Comparison of ENCODE assay signal across 21 cellular contexts in genomic region chr5:167755420-167755819, GRCh38.
A peak's percentile ranks its signal among the peaks of the same experiment; 100 is the strongest.
DNase-seq lines count a peak whose midpoint lies in the region; TF ChIP-seq lines count a peak whose summit lies in the region.
"Had no signal": no experiment of that assay in that cellular context is flagged by ENCODE, and none has a peak within 500 bp of the region (broad histone marks: within the 10 kb centered on the region; RNA-seq: fewer than 3 reads in every experiment).

No MANE protein-coding gene starts in this region.

- no peak for TF ChIP-seq CTCF in AG04449 (IDR thresholded peaks at IDR 0.05; ENCODE audit: insufficient read depth, low read length, missing control alignments)
- no peak for TF ChIP-seq CTCF in epithelial cell of esophagus (IDR thresholded peaks at IDR 0.05; ENCODE audit: insufficient read depth, low read depth, low read length, missing control alignments)
- no peak for TF ChIP-seq CTCF in osteocyte (IDR thresholded peaks at IDR 0.05)

- H3K36me3 Mint-ChIP-seq in osteocyte (ENCODE audit: unreplicated experiment), result no peaks in the 10 kb centered on the region
- H3K36me3 Mint-ChIP-seq: CD8-positive, alpha-beta memory T cell had no signal

- CTCF ChIA-PET in AG04449 (lab: Yijun Ruan, JAX), result interaction anchor here (1.0 to 1.9 kb wide), 2 partner anchors 9 to 12 kb away, joined by 3 to 4 read pairs; no protein-coding TSS in a partner anchor

- POLR2A ChIA-PET in AG04449 (lab: Yijun Ruan, JAX), result interaction anchor here (1.0 kb wide), 1 partner anchor 250 kb away, joined by 3 read pairs; no protein-coding TSS in a partner anchor

- peak overlapping the region; percentile 60 for H3K4me3 Mint-ChIP-seq in osteocyte (ENCODE audit: unreplicated experiment)
- H3K4me3 Mint-ChIP-seq: B cell; CD8-positive, alpha-beta memory T cell had no signal

- H3K4me1 Mint-ChIP-seq in osteocyte (ENCODE audit: unreplicated experiment), result peaks cover 57% of the 10 kb centered on the region
- H3K4me1 Mint-ChIP-seq: B cell; CD8-positive, alpha-beta memory T cell had no signal

- H3K27me3 Mint-ChIP-seq in osteocyte (ENCODE audit: unreplicated experiment), result no peaks in the 10 kb centered on the region
- H3K27me3 Mint-ChIP-seq: B cell had no signal

- peak overlapping the region; percentile 74 for H3K4me3 ChIP-seq in AG04449 (ENCODE audit: low read depth, low read length)
- peak overlapping the region; percentile 54 for H3K4me3 ChIP-seq in epithelial cell of esophagus (ENCODE audit: low read length)
- H3K4me3 ChIP-seq in H7 (ENCODE audit: insufficient read depth, low read depth, low read length), result no peak overlapping the region
- H3K4me3 ChIP-seq: SJSA1 had no signal

- no peaks in the 10 kb centered on the region for H3K9me3 Mint-ChIP-seq in osteocyte (ENCODE audit: unreplicated experiment)

- no peak overlapping the region for H3K27ac Mint-ChIP-seq in osteocyte (ENCODE audit: unreplicated experiment)
- H3K27ac Mint-ChIP-seq: B cell; CD8-positive, alpha-beta memory T cell had no signal

- no peaks in the 10 kb centered on the region for H3K27me3 ChIP-seq in H7 (ENCODE audit: control insufficient read depth, insufficient read depth, low read length)
- H3K27me3 ChIP-seq: SJSA1 had no signal

- no peaks in the 10 kb centered on the region for H3K36me3 ChIP-seq in H7 (replicated peaks; ENCODE audit: control insufficient read depth, insufficient read depth, low read length)
- H3K36me3 ChIP-seq: SJSA1 had no signal

- DNase-seq in AG04449 (ENCODE audit: low read depth, low spot score), result no peak
- DNase-seq in M059J (ENCODE audit: low read depth), result peak; percentile 43
- DNase-seq in epithelial cell of esophagus (ENCODE audit: low read depth), result no peak
- DNase-seq in osteocyte (ENCODE audit: extremely low spot score, unreplicated experiment), result no peak
- DNase-seq in NCI-H345 treated with DMSO at 0.1 percent for 48 hours (lab: John Stamatoyannopoulos, UW; ENCODE audit: unreplicated experiment), result no peak
- no peak for DNase-seq in H7
- no peak for DNase-seq in NCI-H146 treated with DMSO at 0.1 percent for 48 hours (lab: John Stamatoyannopoulos, UW; ENCODE audit: unreplicated experiment)
- DNase-seq: CD8-positive, alpha-beta memory T cell; DMS79 treated with DMSO at 0.1 percent for 48 hours; GF-D8; IMR-90; KG1; NCI-H1092 treated with DMSO at 0.1 percent for 48 hours; NCI-H1436; NCI-H1930; NCI-H2107; NCI-H526 treated with DMSO at 0.1 percent for 48 hours; Right ventricle myocardium superior; RPMI8226 had no signal
